Comparison of ENCODE assay signal across 8 cellular contexts in the genomic region with DNA sequence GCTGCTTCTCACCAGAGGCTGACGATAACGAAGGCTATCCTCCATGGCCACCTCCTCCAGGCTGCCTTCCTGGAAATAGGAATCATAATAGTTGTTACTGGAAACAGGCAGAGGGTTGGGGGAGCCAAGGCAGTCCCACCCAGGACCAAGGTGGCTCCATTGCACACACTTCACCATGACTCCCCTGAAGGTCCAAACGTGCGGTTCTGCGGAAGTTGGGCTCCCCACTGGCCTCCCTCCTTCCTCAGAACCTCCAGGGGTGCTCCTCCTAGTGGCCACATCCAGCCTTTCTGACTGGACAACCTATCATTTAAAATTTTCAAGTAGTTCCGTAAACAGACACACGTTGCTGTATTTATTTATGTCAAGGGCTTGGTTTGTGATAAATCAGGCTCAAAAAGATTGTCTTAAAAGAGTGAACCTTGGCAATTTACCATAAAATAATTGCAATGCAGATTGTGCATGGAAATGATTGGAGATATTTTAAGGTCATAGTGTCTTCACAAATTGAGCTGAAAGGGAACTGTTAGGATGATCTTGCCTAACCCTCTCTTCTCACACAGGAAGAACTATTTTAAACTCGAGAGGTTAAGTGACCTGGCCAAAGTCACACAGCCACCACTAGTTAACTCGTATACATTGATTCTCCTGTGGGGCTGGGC.
DNase-seq lines count a peak whose midpoint lies in the region; ATAC-seq and TF ChIP-seq lines count a peak whose summit lies in the region.

No MANE protein-coding gene starts in this region.

- 0 out of 2 replicates have a peak, but pooled peaks cover 4% of the 10 kb centered on the region for H3F3A ChIP-seq in Loucy (ENCODE audit: low read depth)

- H3K4me3 ChIP-seq in Loucy (ENCODE audit: low read length, poor library complexity, severe bottlenecking) (peak overlapping the region; percentile 87), brain microvascular endothelial cell (ENCODE audit: low read depth, low read length) (peak overlapping the region; percentile 68)

- no peaks in the 10 kb centered on the region for H3K9me2 ChIP-seq in Loucy (replicated peaks; ENCODE audit: low read depth, low read length)

- peaks cover 42% of the 10 kb centered on the region for H3K4me1 Mint-ChIP-seq in T-helper 1 cell treated with Interleukin-12 subunit alpha and Interleukin-12 subunit beta and Interleukin-4 antibody, amounts not matched to agents 30 μg/mL and 1 μg/mL, for 36 hours (ENCODE audit: low read depth)

- peak overlapping the region; percentile 39 for H3K27ac Mint-ChIP-seq in T-helper 1 cell treated with Interleukin-12 subunit alpha and Interleukin-12 subunit beta and Interleukin-4 antibody, amounts not matched to agents 30 μg/mL and 1 μg/mL, for 36 hours

- H3K27me3 ChIP-seq in Loucy (ENCODE audit: insufficient read depth, low read length, poor library complexity, severe bottlenecking) (no peaks in the 10 kb centered on the region), brain microvascular endothelial cell (replicated peaks) (no peaks in the 10 kb centered on the region)

- H4K20me1 ChIP-seq in Loucy (ENCODE audit: insufficient read depth, low read length, poor library complexity, severe bottlenecking) = no peaks in the 10 kb centered on the region

- ATAC-seq in HG02571 (IDR thresholded peaks at IDR 0.05; ENCODE audit: unreplicated experiment) = no peak

- H3K79me2 ChIP-seq in Loucy (ENCODE audit: insufficient read depth, low read length) = no peaks in the 10 kb centered on the region

- TF ChIP-seq CTCF in Loucy (conservative IDR thresholded peaks at IDR 0.05; ENCODE audit: low read length) (peak; percentile 84), brain microvascular endothelial cell (IDR thresholded peaks at IDR 0.05; ENCODE audit: low read depth, low read length, missing control alignments) (peak; percentile 87)

- in situ Hi-C loops in brain microvascular endothelial cell (cut with HindIII; ENCODE audit: low pct_ligation_motif_present, low sequenced_read_pairs) = no loop called here

- no peaks in the 10 kb centered on the region for H3K9me3 ChIP-seq in Loucy (ENCODE audit: insufficient read depth, low read depth, low read length)

- peak; percentile 39 for DNase-seq in EL
- peak; percentile 26 for DNase-seq in brain microvascular endothelial cell
- peak; percentile 28 for DNase-seq in kidney glomerular epithelial cell (lab: John Stamatoyannopoulos, UW)
- peak; percentile 33 to 37 for DNase-seq in stimulated activated CD4-positive, alpha-beta T cell treated with anti-CD3 and anti-CD28 coated beads, Interleukin-2, amount 100 ng/mL, for 48 hours
- DNase-seq in OCI-M2 (lab: John Stamatoyannopoulos, UW; ENCODE audit: unreplicated experiment) = no peak

- H3K36me3 ChIP-seq in Loucy (ENCODE audit: insufficient read depth, low read length) (no peaks in the 10 kb centered on the region), brain microvascular endothelial cell (replicated peaks) (no peaks in the 10 kb centered on the region)

- H2AFZ ChIP-seq in Loucy (ENCODE audit: low read length) = peak overlapping the region; percentile 94; the same call in 1 of the 2 replicates

- H3K9me3 Mint-ChIP-seq in T-helper 1 cell treated with Interleukin-12 subunit alpha and Interleukin-12 subunit beta and Interleukin-4 antibody, amounts not matched to agents 30 μg/mL and 1 μg/mL, for 36 hours = no peaks in the 10 kb centered on the region

- H3K4me1 ChIP-seq in Loucy (ENCODE audit: insufficient read depth, low read length, poor library complexity, severe bottlenecking) = peaks cover 35% of the 10 kb centered on the region

- H3K27ac ChIP-seq in brain microvascular endothelial cell = no peak overlapping the region

- peaks cover 15% of the 10 kb centered on the region for H3K27me3 Mint-ChIP-seq in T-helper 1 cell treated with Interleukin-12 subunit alpha and Interleukin-12 subunit beta and Interleukin-4 antibody, amounts not matched to agents 30 μg/mL and 1 μg/mL, for 36 hours (ENCODE audit: low read depth)

- H3K9ac ChIP-seq in Loucy (ENCODE audit: low read depth, low read length, poor library complexity, severe bottlenecking) = peak overlapping the region; percentile 70

- H3K4me2 ChIP-seq in Loucy (ENCODE audit: low read depth, low read length, poor library complexity, severe bottlenecking) = peak overlapping the region; percentile 92

- H3K4me3 Mint-ChIP-seq in T-helper 1 cell treated with Interleukin-12 subunit alpha and Interleukin-12 subunit beta and Interleukin-4 antibody, amounts not matched to agents 30 μg/mL and 1 μg/mL, for 36 hours = no peak overlapping the region

- H3K36me3 Mint-ChIP-seq in T-helper 1 cell treated with Interleukin-12 subunit alpha and Interleukin-12 subunit beta and Interleukin-4 antibody, amounts not matched to agents 30 μg/mL and 1 μg/mL, for 36 hours (ENCODE audit: low read depth) = no peaks in the 10 kb centered on the region
